8 cellular contexts compared by ENCODE assay signal in the genomic region with DNA sequence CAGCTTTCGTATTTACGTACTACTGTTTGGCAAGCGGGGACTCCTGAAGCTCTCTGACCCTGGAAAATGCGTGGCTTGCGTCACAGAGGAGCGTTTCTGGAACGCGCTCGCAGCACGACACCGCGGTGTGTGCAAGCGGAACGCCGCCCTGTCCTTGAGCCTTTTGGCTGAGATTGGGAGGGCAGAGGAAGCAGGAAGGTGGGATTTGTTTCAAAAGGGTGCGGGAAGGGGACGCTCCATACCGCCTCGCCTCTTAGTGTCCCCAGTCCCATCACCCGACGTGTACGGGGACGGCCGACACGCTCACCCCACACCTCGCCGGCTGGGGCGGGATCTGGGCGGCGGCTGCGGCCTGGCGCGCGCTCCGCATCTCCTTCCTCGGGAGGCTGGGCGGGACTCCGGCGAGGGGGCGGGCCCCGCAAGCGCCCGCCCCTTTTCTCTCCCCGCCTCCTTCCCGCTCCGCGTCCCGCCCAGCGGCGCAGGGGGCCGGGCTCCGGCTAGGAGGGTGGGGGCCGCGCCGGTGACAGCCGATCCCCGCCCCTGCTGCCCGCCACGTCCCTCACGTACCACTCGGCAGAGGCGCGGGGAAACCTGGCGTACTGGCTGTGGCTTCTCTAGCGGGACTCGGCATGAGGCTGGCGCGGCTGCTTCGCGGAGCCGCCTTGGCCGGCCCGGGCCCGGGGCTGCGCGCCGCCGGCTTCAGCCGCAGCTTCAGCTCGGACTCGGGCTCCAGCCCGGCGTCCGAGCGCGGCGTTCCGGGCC. TPM values are rescaled to one million over a fixed set of nuclear protein-coding genes. Genes with fewer than 3 reads are reported as not detected.
DNase-seq lines count a peak whose midpoint lies in the region; ATAC-seq and TF ChIP-seq lines count a peak whose summit lies in the region.

A gene (plus strand): TSS at position 569 of the 762 bp plus-strand sequence. CDS start 61 bp downstream, at position 630.

- H3K9me3 Mint-ChIP-seq in natural killer cell = no peaks in the 10 kb centered on the region

- DNase-seq in GM23248 = peak; percentile 96
- DNase-seq in Karpas-422 = peak; percentile 96
- peak; percentile 91 for DNase-seq in RPMI8226
- peak; percentile 82 to 89 for DNase-seq in activated T-helper 1 cell treated with anti-CD3 and anti-CD28 coated beads, Interleukin-2, amount 50 U/mL, for 16 hours (ENCODE audit: low read depth in 1 of 2, low spot score in 1 of 2)
- DNase-seq in fibroblast of lung (ENCODE audit: low read depth in 2 of 2) = peak; percentile 80 to 93
- DNase-seq in natural killer cell = peak; percentile 88
- DNase-seq in stimulated activated naive CD4-positive, alpha-beta T cell treated with Interleukin-2 at 50 U/mL for 16 hours (lab: John Stamatoyannopoulos, UW) = peak; percentile 89

- H3K9me3 ChIP-seq in DOHH2 (ENCODE audit: control insufficient read depth, insufficient read depth, low read length) (no peaks in the 10 kb centered on the region), GM23248 (ENCODE audit: low read depth) (no peaks in the 10 kb centered on the region), Karpas-422 (ENCODE audit: low read length) (no peaks in the 10 kb centered on the region), fibroblast of lung (ENCODE audit: control insufficient read depth, insufficient read depth, low read depth, low read length) (no peaks in the 10 kb centered on the region)

- H3K79me2 ChIP-seq in DOHH2 (ENCODE audit: control insufficient read depth, low read length) (peaks cover 63% of the 10 kb centered on the region), GM23248 (ENCODE audit: insufficient read depth) (peaks cover 57% of the 10 kb centered on the region), Karpas-422 (ENCODE audit: low read length) (peaks cover 91% of the 10 kb centered on the region), fibroblast of lung (ENCODE audit: control insufficient read depth, insufficient read depth, low read length) (peaks cover 29% of the 10 kb centered on the region)

- in situ Hi-C loops in GM23248 (cut with MboI) = no loop called here

- no peaks in the 10 kb centered on the region for H4K20me1 ChIP-seq in DOHH2 (ENCODE audit: control insufficient read depth, insufficient read depth, low read depth, low read length)
- H4K20me1 ChIP-seq in GM23248 (ENCODE audit: insufficient read depth) = 0 out of 2 replicates have a peak, but pooled peaks cover 2% of the 10 kb centered on the region
- H4K20me1 ChIP-seq in Karpas-422 (ENCODE audit: insufficient read depth, low read depth, low read length) = no peaks in the 10 kb centered on the region
- no peaks in the 10 kb centered on the region for H4K20me1 ChIP-seq in fibroblast of lung (ENCODE audit: control insufficient read depth, extremely low read depth, insufficient read depth, low read length)

- WGBS in GM23248 (ENCODE audit: low coverage in 1 of 2, low lambda C conversion rate in 2 of 2, missing lambda C conversion rate in 2 of 2), 2 experiments = 0 to 1% methylated on average over 41 to 58 of the region's 88 CpGs

- H3K4me2 ChIP-seq in DOHH2 (ENCODE audit: low read length) (peak within 1 kb of the TSS; percentile 90), GM23248 (ENCODE audit: unreplicated experiment) (peak within 1 kb of the TSS; percentile 81), Karpas-422 (ENCODE audit: low read depth, low read length, poor library complexity, severe bottlenecking) (peak within 1 kb of the TSS; percentile 89), fibroblast of lung (ENCODE audit: extremely low read depth, insufficient read depth, low read length) (peak within 1 kb of the TSS; percentile 96)

- H3K27ac Mint-ChIP-seq in natural killer cell = peak within 1 kb of the TSS; percentile 80 to 91

- H3K36me3 Mint-ChIP-seq in natural killer cell = no peaks in the 10 kb centered on the region

- ATAC-seq in natural killer cell = peak; percentile 94 to 99 (median 94)

- H2AFZ ChIP-seq in GM23248 (peak within 1 kb of the TSS; percentile 88), Karpas-422 (ENCODE audit: low read length) (peak within 1 kb of the TSS; percentile 87), fibroblast of lung (ENCODE audit: low read length) (peak within 1 kb of the TSS; percentile 97)

- peaks cover 0 to 2% of the 10 kb centered on the region in 2 donors for H3K27me3 Mint-ChIP-seq in natural killer cell (ENCODE audit: low read depth in 2 of 2)

- H3K4me3 Mint-ChIP-seq in natural killer cell = peak within 1 kb of the TSS; percentile 94

- H3K4me1 Mint-ChIP-seq in natural killer cell = peaks cover 27 to 39% of the 10 kb centered on the region in 2 donors

- H3K9me2 ChIP-seq in DOHH2 (replicated peaks; ENCODE audit: control insufficient read depth, low read length) = no peaks in the 10 kb centered on the region
- H3K9me2 ChIP-seq in GM23248 (ENCODE audit: insufficient read depth) = no peaks in the 10 kb centered on the region
- H3K9me2 ChIP-seq in Karpas-422 (replicated peaks; ENCODE audit: insufficient read depth, low read length) = no peaks in the 10 kb centered on the region

- H3K27me3 ChIP-seq in DOHH2 (ENCODE audit: control insufficient read depth, low read length) = no peaks in the 10 kb centered on the region
- H3K27me3 ChIP-seq in GM23248 (replicated peaks; ENCODE audit: insufficient read depth) = no peaks in the 10 kb centered on the region
- no peaks in the 10 kb centered on the region for H3K27me3 ChIP-seq in Karpas-422 (ENCODE audit: low read length)
- no peaks in the 10 kb centered on the region for H3K27me3 ChIP-seq in fibroblast of lung (ENCODE audit: control insufficient read depth, insufficient read depth, low read length)

- H3F3A ChIP-seq in DOHH2 (ENCODE audit: control insufficient read depth, insufficient read depth) (no peaks in the 10 kb centered on the region), GM23248 (ENCODE audit: insufficient read depth) (peaks cover 26% of the 10 kb centered on the region)

- H3K36me3 ChIP-seq in DOHH2 (ENCODE audit: control insufficient read depth, low read length) (peaks cover 54% of the 10 kb centered on the region), GM23248 (ENCODE audit: low read depth) (no peaks in the 10 kb centered on the region), Karpas-422 (ENCODE audit: insufficient read depth, low read length) (peaks cover 11% of the 10 kb centered on the region), fibroblast of lung (ENCODE audit: control insufficient read depth, insufficient read depth, low read length) (no peaks in the 10 kb centered on the region)

- H3K27ac ChIP-seq in DOHH2 (ENCODE audit: low read depth, low read length) (peak within 1 kb of the TSS; percentile 54), GM23248 (peak within 1 kb of the TSS; percentile 77), Karpas-422 (ENCODE audit: low read length) (peak within 1 kb of the TSS; percentile 68), fibroblast of lung (ENCODE audit: insufficient read depth, low read length) (peak within 1 kb of the TSS; percentile 97)

- H3K4me3 ChIP-seq in DOHH2 (ENCODE audit: low read length) = peak within 1 kb of the TSS; percentile 88
- peak within 1 kb of the TSS; percentile 91 for H3K4me3 ChIP-seq in GM23248
- peak within 1 kb of the TSS; percentile 83 for H3K4me3 ChIP-seq in Karpas-422 (ENCODE audit: low read length)
- H3K4me3 ChIP-seq in fibroblast of lung (replicated peaks in 1 of 4; ENCODE audit: control extremely low read depth in 1 of 4, insufficient read depth in 1 of 4, low read depth in 3 of 4, low read length in 4 of 4) = peak within 1 kb of the TSS; percentile 81 to 88 (median 86)

- no peak for TF ChIP-seq CTCF in DOHH2 (IDR thresholded peaks at IDR 0.05; ENCODE audit: low read depth, low read length, poor library complexity, severe bottlenecking)
- TF ChIP-seq CTCF in fibroblast of lung (conservative IDR thresholded peaks at IDR 0.05 in 1 of 2, IDR thresholded peaks at IDR 0.05 in 1 of 2; ENCODE audit: low read depth in 1 of 2, low read length in 2 of 2) = no peak
- no peak for TF ChIP-seq CTCF in natural killer cell (IDR thresholded peaks at IDR 0.05)

- intact Hi-C loops in natural killer cell (cut with micrococcal nuclease) = loop anchor here (5.0 kb wide), 1 partner anchor 1628 kb away; a partner anchor contains a TSS

- H3K9ac ChIP-seq in GM23248 (peak within 1 kb of the TSS; percentile 87), Karpas-422 (ENCODE audit: low read length) (peak within 1 kb of the TSS; percentile 87), fibroblast of lung (ENCODE audit: insufficient read depth, low read length) (peak within 1 kb of the TSS; percentile 92)

- H3K4me1 ChIP-seq in DOHH2 (ENCODE audit: control insufficient read depth, low read length) (peaks cover 29% of the 10 kb centered on the region), GM23248 (ENCODE audit: insufficient read depth) (peaks cover 38% of the 10 kb centered on the region), Karpas-422 (ENCODE audit: low read length) (peaks cover 33% of the 10 kb centered on the region), fibroblast of lung (ENCODE audit: control insufficient read depth, extremely low read depth, insufficient read depth, low read length) (peaks cover 2% of the 10 kb centered on the region)

RNA-seq across cellular contexts. Expression of the gene that starts here (rescaled TPM):
- total RNA-seq in GM23248 (2014; rRNA removed; shearing (Covaris generic)) = 22.7 and 29.0 TPM in 2 replicates
- 51.1 and 53.9 TPM in 2 replicates for polyA plus RNA-seq in GM23248 (2016; fragmentation: Nextera tagmentation; extraction: Ambion mirVana)
- total RNA-seq in Karpas-422 (2014; rRNA removed; shearing (Covaris generic); ENCODE audit: low replicate concordance) = 70.2 and 130 TPM in 2 replicates
- 5.9 and 11.2 TPM in 2 replicates for total RNA-seq in fibroblast of lung
- 27.9 and 63.0 TPM in 2 replicates for polyA plus RNA-seq in fibroblast of lung
- 11.7 and 22.4 TPM in 2 replicates for polyA plus RNA-seq in fibroblast of lung (2012)
- polyA minus RNA-seq in fibroblast of lung (ENCODE audit: low replicate concordance) = 18.5 and 23.7 TPM in 2 replicates
- 10 to 100 TPM; 17.3 to 29.1 (median 22.6) TPM for total RNA-seq in natural killer cell

Comparison
In these comparisons a context has a peak if more than half of its experiments do, and no peak if none do; other contexts are left out.
1. Peak in every context shown above with its lines: DNase-seq, ATAC-seq, H3K4me3 ChIP-seq and H3K27ac ChIP-seq.